ENCODE assay signal across 11 cellular contexts in genomic region chr1:20621012-20621411, GRCh38. TPM values are rescaled to one million over a fixed set of nuclear protein-coding genes. Genes with fewer than 3 reads are reported as not detected.
"Had no signal": no experiment of that assay in that cellular context is flagged by ENCODE, and none has a peak within 500 bp of the region (broad histone marks: within the 10 kb centered on the region; RNA-seq: fewer than 3 reads in every experiment).

No MANE protein-coding gene starts in this region.

- ATAC-seq: HCT116 had no signal

- H3K4me3 ChIP-seq: GM23248, HAP-1 had no signal

- H3K4me3 Mint-ChIP-seq: HFFc6 had no signal

- H2AFZ ChIP-seq: GM23248 had no signal

- DNase-seq: GM23248, GOT3, H7, HFFc6, Karpas-422, KBM-7 had no signal

- H3K9me3 ChIP-seq: HAP-1 had no signal

- H3K36me3 ChIP-seq: HAP-1 had no signal

- H3K9ac ChIP-seq: GM23248, KMS-11 had no signal

- H3K9me3 Mint-ChIP-seq: HFFc6 had no signal

- H3K27ac ChIP-seq: GM23248, KMS-11 had no signal

- FAIRE-seq: HTR-8/SVneo had no signal

- H3K27ac Mint-ChIP-seq: HFFc6 had no signal

- H3K4me2 ChIP-seq: KMS-11 had no signal

RNA-seq across cellular contexts. Expression of gene CDA, which starts 32.1 kb away (rescaled TPM):
- total RNA-seq: H4 had no signal
